ENCODE assay signal across 13 cellular contexts in the genomic region with DNA sequence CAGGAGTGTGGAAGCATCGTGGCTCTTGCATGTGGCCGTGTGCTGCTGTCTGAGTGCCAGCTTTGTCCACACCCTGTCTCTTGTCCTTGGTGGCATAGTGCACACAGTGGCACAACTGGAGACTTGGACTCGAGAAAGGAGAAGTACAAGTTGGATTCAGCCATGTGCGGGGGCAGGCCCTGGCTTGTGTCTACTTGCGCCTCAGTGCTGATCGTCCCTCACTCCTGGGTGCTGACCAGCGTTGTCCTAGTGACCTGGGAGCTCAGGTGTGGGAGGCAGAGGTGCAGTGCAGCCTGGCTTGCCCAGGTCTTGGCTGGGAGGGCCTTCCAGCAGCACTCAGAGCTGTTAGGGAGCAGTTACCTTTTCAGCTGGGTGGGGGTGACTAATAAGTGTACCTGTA. TPM values are rescaled to one million over a fixed set of nuclear protein-coding genes. Genes with fewer than 3 reads are reported as not detected.
DNase-seq lines count a peak whose midpoint lies in the region; ATAC-seq and TF ChIP-seq lines count a peak whose summit lies in the region.
"Had no signal": no experiment of that assay in that cellular context is flagged by ENCODE, and none has a peak within 500 bp of the region (broad histone marks: within the 10 kb centered on the region; RNA-seq: fewer than 3 reads in every experiment).

No MANE protein-coding gene starts in this region.

- H3K9me3 Mint-ChIP-seq in Calu3 (ENCODE audit: low read depth, unreplicated experiment) (no peaks in the 10 kb centered on the region), activated B cell treated with CpG ODN at 0.5 μM for 24 hours (no peaks in the 10 kb centered on the region)
- H3K9me3 Mint-ChIP-seq: activated T-helper 2 cell treated with anti-CD3 and anti-CD28 coated beads, Interferon-gamma antibody, Interleukin-2, Interleukin-4, amounts not matched to agents 10 μg/mL and 5 μg/mL and 100 μg/mL, durations not matched to agents 14 hours and 24 hours and 36 hours had no signal

- POLR2A ChIA-PET in activated B cell treated with CpG ODN at 0.5 μM for 24 hours (lab: Charles Lee), result interaction anchor here (0.9 kb wide), 1 partner anchor 9 kb away, joined by 4 read pairs; no protein-coding TSS in a partner anchor

- peaks cover 0 to 1% of the 10 kb centered on the region in 2 donors for H3K36me3 ChIP-seq in gastrocnemius medialis

- H3K27me3 Mint-ChIP-seq in Calu3 (ENCODE audit: unreplicated experiment) (no peaks in the 10 kb centered on the region), activated B cell treated with CpG ODN at 0.5 μM for 24 hours (no peaks in the 10 kb centered on the region)

- peaks cover 90 to 93% of the 10 kb centered on the region in 2 donors for H3K4me1 ChIP-seq in gastrocnemius medialis

- BruUV-seq in Calu3 (replicated peaks; lab: Mats Ljungman, UMichigan), result no TSS peak

- in situ Hi-C loops in gastrocnemius medialis (cut with MboI; ENCODE audit: low sequenced_read_pairs in 4 of 4), result no loop called here

- ATAC-seq in activated B cell treated with CpG ODN at 0.5 μM for 24 hours (ENCODE audit: low read depth), result no peak
- peak; percentile 35 for ATAC-seq in left ventricle myocardium superior
- ATAC-seq in gastrocnemius medialis, result no peak
- ATAC-seq in HG03442 (IDR thresholded peaks at IDR 0.05; ENCODE audit: unreplicated experiment), result no peak
- ATAC-seq: K562 had no signal

- no peak for TF ChIP-seq POLR2A in gastrocnemius medialis (IDR thresholded peaks at IDR 0.05)

- H3K4me1 Mint-ChIP-seq in Calu3 (ENCODE audit: low read depth, unreplicated experiment) (peaks cover 42% of the 10 kb centered on the region), activated B cell treated with CpG ODN at 0.5 μM for 24 hours (peaks cover 71% of the 10 kb centered on the region)

- no peak overlapping the region for H3K4me3 ChIP-seq in gastrocnemius medialis
- H3K4me3 ChIP-seq: hepatocyte, K562 had no signal

- no peaks in the 10 kb centered on the region for H3K9me3 ChIP-seq in gastrocnemius medialis

- intact Hi-C loops in Calu3 (cut with micrococcal nuclease; ENCODE audit: unreplicated experiment) (no loop called here), activated B cell treated with CpG ODN at 0.5 μM for 24 hours (cut with micrococcal nuclease) (no loop called here), left ventricle myocardium superior (cut with micrococcal nuclease) (no loop called here), gastrocnemius medialis (cut with DNase I; ENCODE audit: low total_unique reads) (loop anchor here (2.0 kb wide), 1 partner anchor 32 kb away; no protein-coding TSS in a partner anchor)

- CTCF ChIA-PET in Calu3 (lab: Charles Lee) (interaction anchor here (0.9 kb wide), 1 partner anchor 65 kb away, joined by 3 read pairs; no protein-coding TSS in a partner anchor), activated B cell treated with CpG ODN at 0.5 μM for 24 hours (lab: Charles Lee) (no interaction called here)

- H3K27ac ChIP-seq in gastrocnemius medialis, result peak overlapping the region; percentile 77 to 86 (median 78)
- H3K27ac ChIP-seq: hepatocyte, VCaP had no signal

- DNase-seq in Calu3 (no peak), activated B cell treated with CpG ODN at 0.5 μM for 24 hours (no peak), left ventricle myocardium superior (no peak), gastrocnemius medialis (peak in 1 of 2 donors; percentile 36), NCI-H2196 (lab: John Stamatoyannopoulos, UW; ENCODE audit: unreplicated experiment) (no peak), middle frontal gyrus (ENCODE audit: extremely low spot score, low spot score) (no peak), T-helper 1 cell (no peak)
- DNase-seq: NCI-H2171 treated with DMSO at 0.1 percent for 48 hours had no signal

- H3K36me3 Mint-ChIP-seq in Calu3 (ENCODE audit: insufficient read depth, unreplicated experiment) (peaks cover 72% of the 10 kb centered on the region), activated B cell treated with CpG ODN at 0.5 μM for 24 hours (ENCODE audit: low read depth) (peaks cover 25% of the 10 kb centered on the region)

- H3K27me3 ChIP-seq in gastrocnemius medialis, result no peaks in the 10 kb centered on the region
- H3K27me3 ChIP-seq: hepatocyte had no signal

- H3K27ac Mint-ChIP-seq in Calu3 (ENCODE audit: unreplicated experiment), result peak overlapping the region; percentile 89
- peak overlapping the region; percentile 77 for H3K27ac Mint-ChIP-seq in activated B cell treated with CpG ODN at 0.5 μM for 24 hours
- H3K27ac Mint-ChIP-seq: activated T-helper 2 cell treated with anti-CD3 and anti-CD28 coated beads, Interferon-gamma antibody, Interleukin-2, Interleukin-4, amounts not matched to agents 10 μg/mL and 5 μg/mL and 100 μg/mL, durations not matched to agents 14 hours and 24 hours and 36 hours had no signal

- H3K4me3 Mint-ChIP-seq in Calu3 (ENCODE audit: low read depth, unreplicated experiment) (peak overlapping the region; percentile 45), activated B cell treated with CpG ODN at 0.5 μM for 24 hours (peak overlapping the region; percentile 5)

- TF ChIP-seq CTCF in Calu3 (IDR thresholded peaks at IDR 0.05; ENCODE audit: unreplicated experiment) (no peak), activated B cell treated with CpG ODN at 0.5 μM for 24 hours (IDR thresholded peaks at IDR 0.05) (no peak), gastrocnemius medialis (IDR thresholded peaks at IDR 0.05 in 4 of 5, conservative IDR thresholded peaks at IDR 0.05 in 1 of 5) (no peak)

RNA-seq across cellular contexts. Expression of gene MPRIP, which starts 20.6 kb away (rescaled TPM):
- total RNA-seq in Calu3 (2022) (338 and 423 TPM in 2 replicates), activated B cell treated with CpG ODN at 0.5 μM for 24 hours (206 and 231 TPM in 2 replicates), left ventricle myocardium superior (335 TPM), gastrocnemius medialis (100 to 1,000 TPM in 3 of 4 donors, 10 to 100 TPM in 1; 71.1 to 127 (median 124) TPM)
